ENCODE assay signal across 1 cellular context in the genomic region with DNA sequence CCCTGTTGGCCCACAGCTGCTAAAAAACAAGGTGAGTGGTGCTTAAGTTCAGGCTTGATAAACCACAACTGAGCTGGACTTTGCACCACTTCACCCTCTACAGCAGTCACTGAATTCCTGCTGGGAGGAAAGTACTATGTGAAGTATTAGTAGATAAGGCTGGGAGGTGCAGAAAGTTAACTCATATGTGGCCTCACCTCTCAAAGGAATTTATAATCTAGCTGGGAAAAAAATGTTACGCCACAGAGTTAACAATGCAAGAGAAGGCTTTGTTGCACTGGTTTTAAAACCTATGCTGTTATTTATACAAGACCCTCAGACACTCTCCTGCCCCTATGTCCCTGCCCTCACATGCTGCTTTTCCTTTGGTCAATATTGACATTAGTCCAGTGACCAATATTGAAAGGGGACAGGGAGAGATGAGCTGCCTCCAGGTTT.
A peak's percentile ranks its signal among the peaks of the same experiment; 100 is the strongest.
TF ChIP-seq lines count a peak whose summit lies in the region.

No MANE protein-coding gene starts in this region.

TF ChIP-seq in HepG2, 621 proteins besides CTCF, POLR2A, EP300 and RAD21 (continued from another document and continues in another):
- TF ChIP-seq, protein P1, sequence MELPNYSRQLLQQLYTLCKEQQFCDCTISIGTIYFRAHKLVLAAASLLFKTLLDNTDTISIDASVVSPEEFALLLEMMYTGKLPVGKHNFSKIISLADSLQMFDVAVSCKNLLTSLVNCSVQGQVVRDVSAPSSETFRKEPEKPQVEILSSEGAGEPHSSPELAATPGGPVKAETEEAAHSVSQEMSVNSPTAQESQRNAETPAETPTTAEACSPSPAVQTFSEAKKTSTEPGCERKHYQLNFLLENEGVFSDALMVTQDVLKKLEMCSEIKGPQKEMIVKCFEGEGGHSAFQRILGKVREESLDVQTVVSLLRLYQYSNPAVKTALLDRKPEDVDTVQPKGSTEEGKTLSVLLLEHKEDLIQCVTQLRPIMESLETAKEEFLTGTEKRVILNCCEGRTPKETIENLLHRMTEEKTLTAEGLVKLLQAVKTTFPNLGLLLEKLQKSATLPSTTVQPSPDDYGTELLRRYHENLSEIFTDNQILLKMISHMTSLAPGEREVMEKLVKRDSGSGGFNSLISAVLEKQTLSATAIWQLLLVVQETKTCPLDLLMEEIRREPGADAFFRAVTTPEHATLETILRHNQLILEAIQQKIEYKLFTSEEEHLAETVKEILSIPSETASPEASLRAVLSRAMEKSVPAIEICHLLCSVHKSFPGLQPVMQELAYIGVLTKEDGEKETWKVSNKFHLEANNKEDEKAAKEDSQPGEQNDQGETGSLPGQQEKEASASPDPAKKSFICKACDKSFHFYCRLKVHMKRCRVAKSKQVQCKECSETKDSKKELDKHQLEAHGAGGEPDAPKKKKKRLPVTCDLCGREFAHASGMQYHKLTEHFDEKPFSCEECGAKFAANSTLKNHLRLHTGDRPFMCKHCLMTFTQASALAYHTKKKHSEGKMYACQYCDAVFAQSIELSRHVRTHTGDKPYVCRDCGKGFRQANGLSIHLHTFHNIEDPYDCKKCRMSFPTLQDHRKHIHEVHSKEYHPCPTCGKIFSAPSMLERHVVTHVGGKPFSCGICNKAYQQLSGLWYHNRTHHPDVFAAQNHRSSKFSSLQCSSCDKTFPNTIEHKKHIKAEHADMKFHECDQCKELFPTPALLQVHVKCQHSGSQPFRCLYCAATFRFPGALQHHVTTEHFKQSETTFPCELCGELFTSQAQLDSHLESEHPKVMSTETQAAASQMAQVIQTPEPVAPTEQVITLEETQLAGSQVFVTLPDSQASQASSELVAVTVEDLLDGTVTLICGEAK (IDR thresholded peaks at IDR 0.05): no peak
- TF ChIP-seq, protein P1 (CRISPR knock-in tag; IDR thresholded peaks at IDR 0.05): no peak
- TF ChIP-seq FOXA3 (CRISPR knock-in tag; IDR thresholded peaks at IDR 0.05): peak; percentile 90
- TF ChIP-seq ONECUT2 (CRISPR knock-in tag; IDR thresholded peaks at IDR 0.05): 0 out of 2 replicates have a peak, but pooled peaks have one; percentile 7
- TF ChIP-seq, protein P2, sequence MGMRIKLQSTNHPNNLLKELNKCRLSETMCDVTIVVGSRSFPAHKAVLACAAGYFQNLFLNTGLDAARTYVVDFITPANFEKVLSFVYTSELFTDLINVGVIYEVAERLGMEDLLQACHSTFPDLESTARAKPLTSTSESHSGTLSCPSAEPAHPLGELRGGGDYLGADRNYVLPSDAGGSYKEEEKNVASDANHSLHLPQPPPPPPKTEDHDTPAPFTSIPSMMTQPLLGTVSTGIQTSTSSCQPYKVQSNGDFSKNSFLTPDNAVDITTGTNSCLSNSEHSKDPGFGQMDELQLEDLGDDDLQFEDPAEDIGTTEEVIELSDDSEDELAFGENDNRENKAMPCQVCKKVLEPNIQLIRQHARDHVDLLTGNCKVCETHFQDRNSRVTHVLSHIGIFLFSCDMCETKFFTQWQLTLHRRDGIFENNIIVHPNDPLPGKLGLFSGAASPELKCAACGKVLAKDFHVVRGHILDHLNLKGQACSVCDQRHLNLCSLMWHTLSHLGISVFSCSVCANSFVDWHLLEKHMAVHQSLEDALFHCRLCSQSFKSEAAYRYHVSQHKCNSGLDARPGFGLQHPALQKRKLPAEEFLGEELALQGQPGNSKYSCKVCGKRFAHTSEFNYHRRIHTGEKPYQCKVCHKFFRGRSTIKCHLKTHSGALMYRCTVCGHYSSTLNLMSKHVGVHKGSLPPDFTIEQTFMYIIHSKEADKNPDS (CRISPR knock-in tag; IDR thresholded peaks at IDR 0.05): peak; percentile 98
- TF ChIP-seq HNF4G (IDR thresholded peaks at IDR 0.05; ENCODE audit: borderline replicate concordance, low read depth, low read length): peak; percentile 77
- peak; percentile 46; the same call in 1 of the 2 replicates for TF ChIP-seq HNF4G (CRISPR knock-in tag; IDR thresholded peaks at IDR 0.05; ENCODE audit: borderline replicate concordance, low read depth)
- peak; percentile 24; the same call in 1 of the 2 replicates for TF ChIP-seq FOSL2 (CRISPR knock-in tag; IDR thresholded peaks at IDR 0.05)
- peak; percentile 70; the same call in 1 of the 2 replicates for TF ChIP-seq NCOR1 (IDR thresholded peaks at IDR 0.05; ENCODE audit: borderline replicate concordance, low read length)
- TF ChIP-seq MED1 (CRISPR knock-in tag; IDR thresholded peaks at IDR 0.05): 0 out of 2 replicates have a peak, but pooled peaks have one; percentile 44
- peak; percentile 47; the same call in 1 of the 2 replicates for TF ChIP-seq DPF2 (CRISPR knock-in tag; IDR thresholded peaks at IDR 0.05; ENCODE audit: borderline replicate concordance, low read depth)
- TF ChIP-seq GATAD2A (CRISPR knock-in tag; IDR thresholded peaks at IDR 0.05): peak; percentile 88
- TF ChIP-seq NFIC (IDR thresholded peaks at IDR 0.05; ENCODE audit: low read length): peak; percentile 70; the same call in 1 of the 2 replicates
- TF ChIP-seq KDM6A (CRISPR knock-in tag; IDR thresholded peaks at IDR 0.05; ENCODE audit: low read depth): peak; percentile 62; the same call in 1 of the 2 replicates
- TF ChIP-seq, protein P3, sequence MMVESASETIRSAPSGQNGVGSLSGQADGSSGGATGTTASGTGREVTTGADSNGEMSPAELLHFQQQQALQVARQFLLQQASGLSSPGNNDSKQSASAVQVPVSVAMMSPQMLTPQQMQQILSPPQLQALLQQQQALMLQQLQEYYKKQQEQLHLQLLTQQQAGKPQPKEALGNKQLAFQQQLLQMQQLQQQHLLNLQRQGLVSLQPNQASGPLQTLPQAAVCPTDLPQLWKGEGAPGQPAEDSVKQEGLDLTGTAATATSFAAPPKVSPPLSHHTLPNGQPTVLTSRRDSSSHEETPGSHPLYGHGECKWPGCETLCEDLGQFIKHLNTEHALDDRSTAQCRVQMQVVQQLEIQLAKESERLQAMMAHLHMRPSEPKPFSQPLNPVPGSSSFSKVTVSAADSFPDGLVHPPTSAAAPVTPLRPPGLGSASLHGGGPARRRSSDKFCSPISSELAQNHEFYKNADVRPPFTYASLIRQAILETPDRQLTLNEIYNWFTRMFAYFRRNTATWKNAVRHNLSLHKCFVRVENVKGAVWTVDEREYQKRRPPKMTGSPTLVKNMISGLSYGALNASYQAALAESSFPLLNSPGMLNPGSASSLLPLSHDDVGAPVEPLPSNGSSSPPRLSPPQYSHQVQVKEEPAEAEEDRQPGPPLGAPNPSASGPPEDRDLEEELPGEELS (CRISPR knock-in tag; IDR thresholded peaks at IDR 0.05): peak; percentile 81
- TF ChIP-seq ZEB1 (IDR thresholded peaks at IDR 0.05; ENCODE audit: insufficient replicate concordance, low read depth): peak; percentile 30
- TF ChIP-seq, protein P4, sequence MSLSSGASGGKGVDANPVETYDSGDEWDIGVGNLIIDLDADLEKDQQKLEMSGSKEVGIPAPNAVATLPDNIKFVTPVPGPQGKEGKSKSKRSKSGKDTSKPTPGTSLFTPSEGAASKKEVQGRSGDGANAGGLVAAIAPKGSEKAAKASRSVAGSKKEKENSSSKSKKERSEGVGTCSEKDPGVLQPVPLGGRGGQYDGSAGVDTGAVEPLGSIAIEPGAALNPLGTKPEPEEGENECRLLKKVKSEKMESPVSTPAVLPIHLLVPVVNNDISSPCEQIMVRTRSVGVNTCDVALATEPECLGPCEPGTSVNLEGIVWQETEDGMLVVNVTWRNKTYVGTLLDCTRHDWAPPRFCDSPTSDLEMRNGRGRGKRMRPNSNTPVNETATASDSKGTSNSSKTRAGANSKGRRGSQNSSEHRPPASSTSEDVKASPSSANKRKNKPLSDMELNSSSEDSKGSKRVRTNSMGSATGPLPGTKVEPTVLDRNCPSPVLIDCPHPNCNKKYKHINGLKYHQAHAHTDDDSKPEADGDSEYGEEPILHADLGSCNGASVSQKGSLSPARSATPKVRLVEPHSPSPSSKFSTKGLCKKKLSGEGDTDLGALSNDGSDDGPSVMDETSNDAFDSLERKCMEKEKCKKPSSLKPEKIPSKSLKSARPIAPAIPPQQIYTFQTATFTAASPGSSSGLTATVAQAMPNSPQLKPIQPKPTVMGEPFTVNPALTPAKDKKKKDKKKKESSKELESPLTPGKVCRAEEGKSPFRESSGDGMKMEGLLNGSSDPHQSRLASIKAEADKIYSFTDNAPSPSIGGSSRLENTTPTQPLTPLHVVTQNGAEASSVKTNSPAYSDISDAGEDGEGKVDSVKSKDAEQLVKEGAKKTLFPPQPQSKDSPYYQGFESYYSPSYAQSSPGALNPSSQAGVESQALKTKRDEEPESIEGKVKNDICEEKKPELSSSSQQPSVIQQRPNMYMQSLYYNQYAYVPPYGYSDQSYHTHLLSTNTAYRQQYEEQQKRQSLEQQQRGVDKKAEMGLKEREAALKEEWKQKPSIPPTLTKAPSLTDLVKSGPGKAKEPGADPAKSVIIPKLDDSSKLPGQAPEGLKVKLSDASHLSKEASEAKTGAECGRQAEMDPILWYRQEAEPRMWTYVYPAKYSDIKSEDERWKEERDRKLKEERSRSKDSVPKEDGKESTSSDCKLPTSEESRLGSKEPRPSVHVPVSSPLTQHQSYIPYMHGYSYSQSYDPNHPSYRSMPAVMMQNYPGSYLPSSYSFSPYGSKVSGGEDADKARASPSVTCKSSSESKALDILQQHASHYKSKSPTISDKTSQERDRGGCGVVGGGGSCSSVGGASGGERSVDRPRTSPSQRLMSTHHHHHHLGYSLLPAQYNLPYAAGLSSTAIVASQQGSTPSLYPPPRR (CRISPR knock-in tag; IDR thresholded peaks at IDR 0.05; ENCODE audit: borderline replicate concordance): peak; percentile 59; the same call in 1 of the 2 replicates
- peak; percentile 34; the same call in 1 of the 2 replicates for TF ChIP-seq HOXA3 (CRISPR knock-in tag; IDR thresholded peaks at IDR 0.05)
- peak; percentile 47 for TF ChIP-seq THRA (CRISPR knock-in tag; IDR thresholded peaks at IDR 0.05; ENCODE audit: borderline replicate concordance)
- TF ChIP-seq ARID5B (CRISPR knock-in tag; IDR thresholded peaks at IDR 0.05): peak; percentile 80
- TF ChIP-seq CBFB (CRISPR knock-in tag; IDR thresholded peaks at IDR 0.05): 0 out of 2 replicates have a peak, but pooled peaks have one; percentile 44
- TF ChIP-seq BRCA1 (CRISPR knock-in tag; IDR thresholded peaks at IDR 0.05): 0 out of 2 replicates have a peak, but pooled peaks have one; percentile 57
- peak; percentile 59; the same call in 1 of the 2 replicates for TF ChIP-seq ZSCAN5A (CRISPR knock-in tag; IDR thresholded peaks at IDR 0.05; ENCODE audit: borderline replicate concordance)
